Comparison of ENCODE assay signal across 6 cellular contexts in genomic region chr1:155967410-155968400, GRCh38. TPM values are rescaled to one million over a fixed set of nuclear protein-coding genes. Genes with fewer than 3 reads are reported as not detected.
DNase-seq lines count a peak whose midpoint lies in the region; ATAC-seq and TF ChIP-seq lines count a peak whose summit lies in the region.

No MANE protein-coding gene starts in this region.

- H3K4me3 Mint-ChIP-seq in T-helper 17 cell: peak overlapping the region; percentile 83
- H3K4me3 Mint-ChIP-seq in stimulated activated effector memory CD8-positive, alpha-beta T cell treated with anti-CD3 and anti-CD28 coated beads, Interleukin-12 subunit alpha, Interleukin-12 subunit beta, amount 100 ng/mL, for 72 hours: peak overlapping the region; percentile 27

- peak; percentile 47 for ATAC-seq in T-helper 17 cell
- no peak for ATAC-seq in stimulated activated effector memory CD8-positive, alpha-beta T cell treated with anti-CD3 and anti-CD28 coated beads, Interleukin-12 subunit alpha, Interleukin-12 subunit beta, amount 100 ng/mL, for 72 hours
- no peak for ATAC-seq in activated CD4-positive, CD25-positive, alpha-beta regulatory T cell treated with anti-CD3 and anti-CD28 coated beads, Interleukin-2, amount 50 U/mL, for 24 hours
- ATAC-seq in HG03108 (IDR thresholded peaks at IDR 0.05; ENCODE audit: unreplicated experiment): no peak

- peaks cover 59% of the 10 kb centered on the region for H3K4me1 Mint-ChIP-seq in T-helper 17 cell
- peaks cover 76% of the 10 kb centered on the region for H3K4me1 Mint-ChIP-seq in stimulated activated effector memory CD8-positive, alpha-beta T cell treated with anti-CD3 and anti-CD28 coated beads, Interleukin-12 subunit alpha, Interleukin-12 subunit beta, amount 100 ng/mL, for 72 hours

- H3K36me3 Mint-ChIP-seq in T-helper 17 cell (ENCODE audit: low read depth): peaks cover 8% of the 10 kb centered on the region
- H3K36me3 Mint-ChIP-seq in stimulated activated effector memory CD8-positive, alpha-beta T cell treated with anti-CD3 and anti-CD28 coated beads, Interleukin-12 subunit alpha, Interleukin-12 subunit beta, amount 100 ng/mL, for 72 hours: peaks cover 100% of the 10 kb centered on the region

- H3K27ac Mint-ChIP-seq in T-helper 17 cell: peak overlapping the region; percentile 93
- peak overlapping the region; percentile 91 for H3K27ac Mint-ChIP-seq in stimulated activated effector memory CD8-positive, alpha-beta T cell treated with anti-CD3 and anti-CD28 coated beads, Interleukin-12 subunit alpha, Interleukin-12 subunit beta, amount 100 ng/mL, for 72 hours

- no peak overlapping the region for H3K4me3 ChIP-seq in fibroblast of pulmonary artery (replicated peaks; ENCODE audit: low read depth, low read length)

- DNase-seq in T-helper 17 cell: no peak
- peak; percentile 41 for DNase-seq in fibroblast of pulmonary artery (ENCODE audit: low read depth)
- no peak for DNase-seq in stimulated activated effector memory CD8-positive, alpha-beta T cell treated with anti-CD3 and anti-CD28 coated beads, Interleukin-12 subunit alpha, Interleukin-12 subunit beta, amount 100 ng/mL, for 72 hours (ENCODE audit: low spot score in 2 of 2)
- DNase-seq in iPS-NIHi7 (ENCODE audit: extremely low spot score): no peak

- TF ChIP-seq CTCF in fibroblast of pulmonary artery (IDR thresholded peaks at IDR 0.05; ENCODE audit: low read length, missing control alignments): no peak

- no peaks in the 10 kb centered on the region for H3K9me3 ChIP-seq in T-helper 17 cell (ENCODE audit: control insufficient read depth, low read length, poor library complexity, severe bottlenecking)

- H3K9me3 Mint-ChIP-seq in stimulated activated effector memory CD8-positive, alpha-beta T cell treated with anti-CD3 and anti-CD28 coated beads, Interleukin-12 subunit alpha, Interleukin-12 subunit beta, amount 100 ng/mL, for 72 hours: no peaks in the 10 kb centered on the region

- no peaks in the 10 kb centered on the region for H3K27me3 Mint-ChIP-seq in T-helper 17 cell

RNA-seq across cellular contexts. Expression of gene ARHGEF2, which starts 10.6 kb away (rescaled TPM):
- total RNA-seq in T-helper 17 cell: 100 to 1,000 TPM in 1 of 2 donors, 10 to 100 TPM in 1; 86.1 to 123 TPM

RNA-seq across cellular contexts. Expression of gene RXFP4, which starts 26.3 kb away (rescaled TPM):
- not detected for total RNA-seq in T-helper 17 cell

RNA-seq across cellular contexts. Expression of gene KHDC4, which starts 33.5 kb away (rescaled TPM):
- 10 to 100 TPM; 59.9 to 63.1 TPM for total RNA-seq in T-helper 17 cell

RNA-seq across cellular contexts. Expression of gene SSR2, which starts 53.0 kb away (rescaled TPM):
- 100 to 1,000 TPM; 217 to 234 TPM for total RNA-seq in T-helper 17 cell

RNA-seq across cellular contexts. Expression of gene RIT1, which starts 56.6 kb away (rescaled TPM):
- 10 to 100 TPM; 47.8 to 64.6 TPM for total RNA-seq in T-helper 17 cell
